8 cellular contexts compared by ENCODE assay signal in genomic region chr2:100416939-100417744, GRCh38. TPM values are rescaled to one million over a fixed set of nuclear protein-coding genes. Genes with fewer than 3 reads are reported as not detected.
DNase-seq lines count a peak whose midpoint lies in the region; ATAC-seq and TF ChIP-seq lines count a peak whose summit lies in the region.

TSS of gene CHST10 (minus strand) at chr2:100417668. CDS start at chr2:100406675, 10,993 bp downstream.

- H3K18ac ChIP-seq in mesenchymal stem cell (ENCODE audit: low read depth in 1 of 2, low read length in 2 of 2) = peak within 1 kb of the TSS; percentile 67 to 92

- peak within 1 kb of the TSS in 1 of 2 experiments; percentile 21 for H2BK12ac ChIP-seq in mesenchymal stem cell (ENCODE audit: low read length in 2 of 2)

- H3K14ac ChIP-seq in mesenchymal stem cell (ENCODE audit: low read length in 2 of 2) = peak within 1 kb of the TSS in 1 of 2 experiments; percentile 61

- no peaks in the 10 kb centered on the region for H3K36me3 Mint-ChIP-seq in effector memory CD8-positive, alpha-beta T cell (ENCODE audit: insufficient read depth)

- peak; percentile 24 for DNase-seq in NCI-H446 treated with DMSO at 0.1 percent for 48 hours (lab: John Stamatoyannopoulos, UW)
- DNase-seq in activated CD8-positive, alpha-beta memory T cell treated with anti-CD3 and anti-CD28 coated beads for 24 hours = peak; percentile 88
- DNase-seq in effector memory CD8-positive, alpha-beta T cell = peak; percentile 8 to 39 (median 31)
- DNase-seq in mesenchymal stem cell = peak; percentile 66
- DNase-seq in stimulated activated CD8-positive, alpha-beta memory T cell treated with anti-CD3 and anti-CD28 coated beads, Interleukin-15, amount 100 ng/mL, for 1 hour (ENCODE audit: low read depth) = peak; percentile 11

- H3K23ac ChIP-seq in mesenchymal stem cell (ENCODE audit: low read length in 2 of 2) = peak within 1 kb of the TSS in 1 of 2 experiments; percentile 98

- H3K9ac ChIP-seq in mesenchymal stem cell (ENCODE audit: low read length) = peak within 1 kb of the TSS; percentile 84

- peak within 1 kb of the TSS; percentile 25; the same call in 1 of the 2 replicates for H3K27ac ChIP-seq in 22Rv1
- peak within 1 kb of the TSS; percentile 64 for H3K27ac ChIP-seq in mesenchymal stem cell (ENCODE audit: low read length, poor library complexity, severe bottlenecking)

- H2BK5ac ChIP-seq in mesenchymal stem cell (ENCODE audit: low read depth, low read length, poor library complexity, severe bottlenecking) = no peak within 1 kb of the TSS

- peaks cover 27% of the 10 kb centered on the region for H3K79me1 ChIP-seq in mesenchymal stem cell (replicated peaks; ENCODE audit: low read length, poor library complexity, severe bottlenecking)

- H4K91ac ChIP-seq in mesenchymal stem cell (ENCODE audit: low read length) = peak within 1 kb of the TSS; percentile 63

- H3K9me3 ChIP-seq in mesenchymal stem cell (ENCODE audit: control insufficient read depth, low read length) = no peaks in the 10 kb centered on the region

- peaks cover 4 to 7% of the 10 kb centered on the region in 2 experiments for H3K36me3 ChIP-seq in mesenchymal stem cell (ENCODE audit: control insufficient read depth in 1 of 2, insufficient read depth in 2 of 2, low read depth in 1 of 2, low read length in 2 of 2)

- ATAC-seq in GM18508 (IDR thresholded peaks at IDR 0.05; ENCODE audit: insufficient read depth, unreplicated experiment) (peak; percentile 65), HG03039 (IDR thresholded peaks at IDR 0.05; ENCODE audit: unreplicated experiment) (peak; percentile 90)
- peak; percentile 93 for ATAC-seq in effector memory CD8-positive, alpha-beta T cell (replicated peaks)

- peak within 1 kb of the TSS; percentile 87 for H2BK120ac ChIP-seq in mesenchymal stem cell (ENCODE audit: low read depth, low read length)

- H2AK5ac ChIP-seq in mesenchymal stem cell (ENCODE audit: low read length, severe bottlenecking) = no peak within 1 kb of the TSS

- H3K4me1 Mint-ChIP-seq in effector memory CD8-positive, alpha-beta T cell (ENCODE audit: low read depth in 2 of 2) = peaks cover 14 to 18% of the 10 kb centered on the region in 2 donors

- H3K27me3 Mint-ChIP-seq in effector memory CD8-positive, alpha-beta T cell = no peaks in the 10 kb centered on the region

- H3K4me3 ChIP-seq in mesenchymal stem cell (ENCODE audit: insufficient read depth in 1 of 2, low read depth in 1 of 2, low read length in 2 of 2) = peak within 1 kb of the TSS; percentile 66 to 82

- H3K4ac ChIP-seq in mesenchymal stem cell (ENCODE audit: low read depth in 1 of 2, low read length in 2 of 2) = peak within 1 kb of the TSS; percentile 61

- under 1% methylated on average over 79 of the region's 92 CpGs for WGBS in mesenchymal stem cell

- peak within 1 kb of the TSS; percentile 83 for H2AFZ ChIP-seq in mesenchymal stem cell (ENCODE audit: low read depth, low read length)

- peak within 1 kb of the TSS; percentile 82 to 91 for H3K27ac Mint-ChIP-seq in effector memory CD8-positive, alpha-beta T cell

- peak within 1 kb of the TSS; percentile 78 for H4K8ac ChIP-seq in mesenchymal stem cell (ENCODE audit: low read length)

- H3K4me2 ChIP-seq in mesenchymal stem cell (ENCODE audit: low read length, poor library complexity, severe bottlenecking) = peak within 1 kb of the TSS; percentile 82

- H3K9me3 Mint-ChIP-seq in effector memory CD8-positive, alpha-beta T cell = no peaks in the 10 kb centered on the region

- H2BK15ac ChIP-seq in mesenchymal stem cell (ENCODE audit: low read depth, poor library complexity, severe bottlenecking) = peak within 1 kb of the TSS; percentile 94

- peak within 1 kb of the TSS; percentile 90 to 91 for H3K4me3 Mint-ChIP-seq in effector memory CD8-positive, alpha-beta T cell

- H3K27me3 ChIP-seq in mesenchymal stem cell (ENCODE audit: control insufficient read depth in 1 of 2, insufficient read depth in 1 of 2, low read length in 2 of 2) = no peaks in the 10 kb centered on the region

- no peak for TF ChIP-seq CTCF in 22Rv1 (IDR thresholded peaks at IDR 0.05)

- peaks cover 2% of the 10 kb centered on the region for H3K4me1 ChIP-seq in mesenchymal stem cell (ENCODE audit: control insufficient read depth, insufficient read depth, low read depth, low read length)

RNA-seq across cellular contexts. Expression of gene CHST10, which starts in this region (rescaled TPM):
- 7.1 TPM for polyA plus RNA-seq in mesenchymal stem cell (2013, experiment 1 of 2)
- 7.2 TPM for polyA plus RNA-seq in mesenchymal stem cell (2013, experiment 2 of 2)

Comparison
In these comparisons a context has a peak if more than half of its experiments do, and no peak if none do; other contexts are left out.
1. Peak in every context shown above with its lines: DNase-seq, ATAC-seq, H3K4me3 ChIP-seq and H3K27ac ChIP-seq.
2. DNase-seq: peak in every context shown above with its lines; median percentile 88 in activated CD8-positive, alpha-beta memory T cell treated with anti-CD3 and anti-CD28 coated beads for 24 hours; 66 in mesenchymal stem cell; 31 in effector memory CD8-positive, alpha-beta T cell; 24 in NCI-H446 treated with DMSO at 0.1 percent for 48 hours; 11 in stimulated activated CD8-positive, alpha-beta memory T cell treated with anti-CD3 and anti-CD28 coated beads, Interleukin-15, amount 100 ng/mL, for 1 hour.